In the genomic region with DNA sequence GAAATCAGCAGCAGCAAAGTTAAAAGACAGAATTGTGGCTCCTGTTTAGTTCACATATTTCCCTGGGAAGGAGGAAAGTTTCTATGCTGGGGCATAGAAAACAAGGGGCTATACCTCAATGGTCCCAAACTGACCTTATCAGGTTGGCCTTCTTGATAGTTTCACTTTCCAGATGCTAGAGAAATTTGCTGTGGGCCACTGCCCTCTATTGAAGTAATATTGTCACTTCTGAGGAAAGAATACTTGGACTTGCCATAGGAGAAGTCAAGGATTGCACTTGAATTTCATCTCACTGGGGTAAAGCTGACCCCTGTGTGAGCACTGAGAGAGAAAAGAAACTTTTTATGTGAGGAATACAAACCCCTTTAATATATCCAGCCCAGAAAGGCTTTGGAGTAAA, we compare ENCODE assay signal across 11 cellular contexts. TPM values are rescaled to one million over a fixed set of nuclear protein-coding genes. Genes with fewer than 3 reads are reported as not detected.
DNase-seq lines count a peak whose midpoint lies in the region; ATAC-seq and TF ChIP-seq lines count a peak whose summit lies in the region.
"Had no signal": no experiment of that assay in that cellular context is flagged by ENCODE, and none has a peak within 500 bp of the region (broad histone marks: within the 10 kb centered on the region; RNA-seq: fewer than 3 reads in every experiment).

No MANE protein-coding gene starts in this region.

- DNase-seq in GM12864 (ENCODE audit: low read depth) (no peak), PC-3 (peak; percentile 65), fibroblast of the aortic adventitia (ENCODE audit: low read depth) (peak; percentile 53), hippocampal formation (lab: John Stamatoyannopoulos, UW) (no peak), glomerular visceral epithelial cell (ENCODE audit: extremely low spot score) (no peak)
- no peak for DNase-seq in activated naive CD4-positive, alpha-beta T cell (lab: John Stamatoyannopoulos, UW)
- DNase-seq: activated CD8-positive, alpha-beta memory T cell treated with anti-CD3 and anti-CD28 coated beads, Interleukin-2, amount 50 U/mL, for 48 hours; naive thymus-derived CD8-positive, alpha-beta T cell; NCI-H2029 treated with DMSO at 0.1 percent for 48 hours had no signal

- no peak overlapping the region for H3K9ac ChIP-seq in PC-3 (ENCODE audit: low read length)

- no peak overlapping the region for H3K27ac ChIP-seq in 22Rv1
- H3K27ac ChIP-seq in PC-3 (ENCODE audit: low read length), result no peak overlapping the region

- no peaks in the 10 kb centered on the region; the same call in 1 of the 2 replicates for H3K36me3 ChIP-seq in PC-3 (ENCODE audit: low read depth, low read length)

- CTCF ChIA-PET in PC-3 (lab: Charles Lee), result interaction anchor here (0.6 to 3.5 kb wide), 11 partner anchors 11 to 302 kb away, joined by 3 to 24 read pairs (median 6); no protein-coding TSS in a partner anchor

- TF ChIP-seq CTCF in 22Rv1 (IDR thresholded peaks at IDR 0.05) (0 out of 2 replicates have a peak, but pooled peaks have one; percentile 12), GM12864 (IDR thresholded peaks at IDR 0.05; ENCODE audit: low read depth, low read length, missing control alignments) (peak; percentile 27), PC-3 (conservative IDR thresholded peaks at IDR 0.05; ENCODE audit: low read depth, low read length) (peak; percentile 60), fibroblast of the aortic adventitia (IDR thresholded peaks at IDR 0.05; ENCODE audit: insufficient read depth, low read length) (peak; percentile 37)

- no peaks in the 10 kb centered on the region for H3K9me3 ChIP-seq in PC-3 (ENCODE audit: low read length)

- H4K20me1 ChIP-seq in PC-3 (ENCODE audit: low read length), result no peaks in the 10 kb centered on the region

- no peaks in the 10 kb centered on the region for H3K79me2 ChIP-seq in PC-3 (ENCODE audit: low read length)

- no TSS peak for BruUV-seq in PC-3 (replicated peaks; lab: Mats Ljungman, UMichigan)

- peaks cover 27% of the 10 kb centered on the region for H3K4me1 ChIP-seq in PC-3 (ENCODE audit: insufficient read depth, low read length)

- H3K27me3 ChIP-seq in PC-3 (ENCODE audit: low read length), result no peaks in the 10 kb centered on the region

- H3K4me3 ChIP-seq in GM12864 (ENCODE audit: low read depth, low read length), result no peak overlapping the region
- no peak overlapping the region for H3K4me3 ChIP-seq in PC-3 (ENCODE audit: low read length)
- no peak overlapping the region for H3K4me3 ChIP-seq in fibroblast of the aortic adventitia (ENCODE audit: low read depth, low read length)

- no peak overlapping the region for H3K4me2 ChIP-seq in PC-3 (ENCODE audit: low read length)

- no peaks in the 10 kb centered on the region for H3F3A ChIP-seq in PC-3 (ENCODE audit: low read length, unreplicated experiment)

- no peak overlapping the region for H2AFZ ChIP-seq in PC-3 (ENCODE audit: low read length)

- intact Hi-C loops in PC-3 (cut with micrococcal nuclease), result loop anchor here (1.0 to 5.0 kb wide), 2 partner anchors 90 to 234 kb away; partner anchors contain the start of gene LZTFL1

- POLR2A ChIA-PET in PC-3 (lab: Charles Lee; ENCODE audit: unreplicated experiment), result interaction anchor here (0.6 kb wide), 1 partner anchor 119 kb away, joined by 6 read pairs; no protein-coding TSS in a partner anchor

- no peak for ATAC-seq in PC-3
- ATAC-seq in GM21737 (IDR thresholded peaks at IDR 0.05; ENCODE audit: unreplicated experiment), result no peak
- ATAC-seq: naive thymus-derived CD8-positive, alpha-beta T cell had no signal

- H3K9me2 ChIP-seq in PC-3 (replicated peaks; ENCODE audit: low read length), result no peaks in the 10 kb centered on the region

RNA-seq across cellular contexts. Expression of gene XCR1, which starts 49.3 kb away (rescaled TPM):
- total RNA-seq in PC-3 (2014; rRNA removed) (not detected in 2 replicates), fibroblast of the aortic adventitia (ENCODE audit: low replicate concordance) (not detected in 2 replicates)
- total RNA-seq: naive thymus-derived CD8-positive, alpha-beta T cell had no signal

Comparison
In these comparisons a context has a peak if more than half of its experiments do, and no peak if none do; other contexts are left out.
1. DNase-seq: peak in PC-3 (single experiment) and fibroblast of the aortic adventitia (single experiment); none in GM12864 (single experiment), hippocampal formation (0 of 2), glomerular visceral epithelial cell (single experiment) and activated naive CD4-positive, alpha-beta T cell (0 of 4).
2. Peak in every context shown above with its lines, with median percentiles within 50 percentile points of each other: CTCF ChIP-seq.